In genomic region chr1:113058861-113059441, GRCh38 we compare ENCODE assay signal across 2 cellular contexts.
TF ChIP-seq lines count a peak whose summit lies in the region.

No MANE protein-coding gene starts in this region.

TF ChIP-seq in IMR-90, 13 proteins besides CTCF, POLR2A, EP300 and RAD21 (continued from another document):
- no peak for TF ChIP-seq NFE2L2 (IDR thresholded peaks at IDR 0.05; ENCODE audit: low read depth, low read length)
- no peak for TF ChIP-seq RCOR1 (IDR thresholded peaks at IDR 0.05; ENCODE audit: insufficient replicate concordance, low read length)

TF ChIP-seq in WTC11, 78 proteins besides CTCF, POLR2A, EP300 and RAD21:
- TF ChIP-seq USF1 (CRISPR knock-in tag; IDR thresholded peaks at IDR 0.05) (no peak), SMAD3 (CRISPR knock-in tag; IDR thresholded peaks at IDR 0.05; ENCODE audit: borderline replicate concordance) (no peak), E2F5 (CRISPR knock-in tag; IDR thresholded peaks at IDR 0.05) (no peak), ARID4B (CRISPR knock-in tag; IDR thresholded peaks at IDR 0.05; ENCODE audit: borderline replicate concordance) (0 out of 2 replicates have a peak, but pooled peaks have one; percentile 29), RORB (CRISPR knock-in tag; IDR thresholded peaks at IDR 0.05) (no peak)
